In the genomic region with DNA sequence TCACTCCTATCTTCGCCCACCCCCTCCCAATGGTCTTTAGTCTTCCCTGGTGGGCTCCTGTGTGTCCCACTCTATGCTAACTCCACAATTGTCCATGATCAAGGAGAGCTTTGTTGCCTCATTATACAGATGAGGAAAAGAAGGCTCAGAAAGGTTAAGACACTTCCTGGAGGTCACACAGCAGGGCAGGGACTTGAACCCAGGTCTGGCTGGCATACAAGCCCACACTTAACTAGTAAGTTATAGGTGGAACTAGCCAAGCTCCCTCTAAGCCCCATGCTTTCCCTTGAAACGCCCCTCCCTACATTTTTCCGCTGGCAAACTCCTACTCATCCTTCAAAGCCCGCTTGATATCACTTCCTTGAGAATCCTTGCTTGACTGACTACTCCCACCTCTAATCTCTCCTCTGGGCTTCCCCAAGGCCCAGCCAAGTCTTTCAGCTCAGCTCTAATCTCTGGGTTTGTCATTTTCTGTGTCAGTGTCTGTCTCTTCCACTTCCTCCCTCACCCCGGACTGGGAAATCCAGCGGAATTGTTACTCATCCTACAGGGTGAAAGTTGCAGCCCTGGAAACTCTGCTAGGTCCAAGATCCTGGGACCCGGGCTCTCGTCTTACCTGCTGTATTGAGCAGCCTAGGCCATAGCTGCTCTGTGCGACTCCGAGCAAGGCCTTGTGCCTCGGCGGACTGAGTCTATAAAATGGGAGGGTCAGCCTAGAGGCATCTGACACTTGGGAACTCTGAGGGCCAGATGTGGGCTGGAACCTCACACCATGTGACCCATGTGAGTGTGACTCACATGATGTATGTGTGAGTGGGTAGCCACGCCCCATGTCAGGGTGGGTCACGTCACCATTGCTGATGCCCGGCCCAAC, we compare ENCODE assay signal across 15 cellular contexts.
A peak's percentile ranks its signal among the peaks of the same experiment; 100 is the strongest.
DNase-seq lines count a peak whose midpoint lies in the region; ATAC-seq, FAIRE-seq and TF ChIP-seq lines count a peak whose summit lies in the region.
"Had no signal": no experiment of that assay in that cellular context is flagged by ENCODE, and none has a peak within 500 bp of the region (broad histone marks: within the 10 kb centered on the region; RNA-seq: fewer than 3 reads in every experiment).

No MANE protein-coding gene starts in this region.

- H3K4me1 Mint-ChIP-seq in astrocyte (ENCODE audit: low read depth, unreplicated experiment) (peaks cover 9% of the 10 kb centered on the region), mesothelial cell of epicardium (peaks cover 22% of the 10 kb centered on the region)

- H3K36me3 ChIP-seq in astrocyte (ENCODE audit: insufficient read depth, low read length) = no peaks in the 10 kb centered on the region

- H3K4me2 ChIP-seq in astrocyte (ENCODE audit: low read length) = no peak overlapping the region

- no peak for ATAC-seq in GM18519 (IDR thresholded peaks at IDR 0.05; ENCODE audit: low FRiP score, unreplicated experiment)
- ATAC-seq: CD8-positive, alpha-beta T cell had no signal

- peaks cover 4% of the 10 kb centered on the region for H3K9me3 ChIP-seq in astrocyte (ENCODE audit: insufficient read depth, low read depth, low read length)

- no peak overlapping the region for H3K27ac ChIP-seq in astrocyte (ENCODE audit: low read depth, low read length)
- H3K27ac ChIP-seq: coronary artery had no signal

- peaks cover 4% of the 10 kb centered on the region for H3K4me1 ChIP-seq in astrocyte (ENCODE audit: insufficient read depth, low read length)

- no peak for FAIRE-seq in astrocyte (lab: Jason Lieb, UNC)
- FAIRE-seq: islet of Langerhans had no signal

- no peak overlapping the region for H3K9ac ChIP-seq in astrocyte (ENCODE audit: low read length)

- H3K27me3 ChIP-seq in astrocyte (ENCODE audit: insufficient read depth, low read length) = no peaks in the 10 kb centered on the region

- no peak for TF ChIP-seq CTCF in astrocyte (IDR thresholded peaks at IDR 0.05; ENCODE audit: insufficient read depth, low read depth, low read length)
- TF ChIP-seq CTCF in mesothelial cell of epicardium (IDR thresholded peaks at IDR 0.05; ENCODE audit: unreplicated experiment) = no peak

- peak overlapping the region; percentile 25 for H3K4me3 Mint-ChIP-seq in astrocyte (ENCODE audit: unreplicated experiment)
- no peak overlapping the region for H3K4me3 Mint-ChIP-seq in mesothelial cell of epicardium
- H3K4me3 Mint-ChIP-seq: T-helper 1 cell treated with Interleukin-12 subunit alpha and Interleukin-12 subunit beta and Interleukin-4 antibody, amounts not matched to agents 30 μg/mL and 1 μg/mL, for 36 hours had no signal

- H3K9me3 Mint-ChIP-seq in astrocyte (ENCODE audit: unreplicated experiment) = peaks cover 2% of the 10 kb centered on the region
- H3K9me3 Mint-ChIP-seq in mesothelial cell of epicardium = no peaks in the 10 kb centered on the region
- H3K9me3 Mint-ChIP-seq: CD8-positive, alpha-beta T cell; T-helper 1 cell treated with Interleukin-12 subunit alpha and Interleukin-12 subunit beta and Interleukin-4 antibody, amounts not matched to agents 30 μg/mL and 1 μg/mL, for 36 hours had no signal

- H3K27me3 Mint-ChIP-seq in astrocyte (ENCODE audit: low read depth, unreplicated experiment) = peaks cover 3% of the 10 kb centered on the region
- H3K27me3 Mint-ChIP-seq in mesothelial cell of epicardium (ENCODE audit: low read depth) = no peaks in the 10 kb centered on the region

- DNase-seq in D341Med (ENCODE audit: low spot score) (peak; percentile 22), LHCN-M2 (ENCODE audit: low read depth) (peak; percentile 34), astrocyte (ENCODE audit: low read depth) (no peak), mesothelial cell of epicardium (ENCODE audit: low spot score in 2 of 2, unreplicated experiment in 2 of 2) (no peak), cerebellar nuclear complex (lab: John Stamatoyannopoulos, UW) (no peak), NCI-H1694 (lab: John Stamatoyannopoulos, UW) (no peak), NCI-H748 treated with DMSO at 0.1 percent for 48 hours (lab: John Stamatoyannopoulos, UW) (no peak)
- DNase-seq: CD8-positive, alpha-beta T cell; foreskin melanocyte; NCI-H187 had no signal

- H3K4me3 ChIP-seq in astrocyte (ENCODE audit: insufficient read depth, low read depth, low read length) = no peak overlapping the region
- H3K4me3 ChIP-seq: coronary artery had no signal

- H2AFZ ChIP-seq in astrocyte (ENCODE audit: low read depth, low read length) = no peak overlapping the region

- no peaks in the 10 kb centered on the region for H3K79me2 ChIP-seq in astrocyte (ENCODE audit: insufficient read depth, low read length)

- H4K20me1 ChIP-seq in astrocyte (ENCODE audit: insufficient read depth, low read length) = no peaks in the 10 kb centered on the region

- no peaks in the 10 kb centered on the region for H3K36me3 Mint-ChIP-seq in astrocyte (ENCODE audit: low read depth, unreplicated experiment)
- no peaks in the 10 kb centered on the region for H3K36me3 Mint-ChIP-seq in mesothelial cell of epicardium
- H3K36me3 Mint-ChIP-seq: activated naive CD8-positive, alpha-beta T cell; CD8-positive, alpha-beta T cell had no signal

- peak overlapping the region; percentile 88 for H3K27ac Mint-ChIP-seq in astrocyte (ENCODE audit: unreplicated experiment)
- H3K27ac Mint-ChIP-seq in mesothelial cell of epicardium = peak overlapping the region; percentile 70
- H3K27ac Mint-ChIP-seq: activated naive CD8-positive, alpha-beta T cell; CD8-positive, alpha-beta T cell; T-helper 1 cell treated with Interleukin-12 subunit alpha and Interleukin-12 subunit beta and Interleukin-4 antibody, amounts not matched to agents 30 μg/mL and 1 μg/mL, for 36 hours had no signal

Comparison
In these comparisons a context has a peak if more than half of its experiments do, and no peak if none do; other contexts are left out.
1. DNase-seq: peak in D341Med (single experiment) and LHCN-M2 (single experiment); none in astrocyte (single experiment), mesothelial cell of epicardium (0 of 2), cerebellar nuclear complex (0 of 2), NCI-H1694 (single experiment) and NCI-H748 treated with DMSO at 0.1 percent for 48 hours (single experiment).